8 cellular contexts compared by ENCODE assay signal in genomic region chr19:30669329-30670010, GRCh38.
DNase-seq lines count a peak whose midpoint lies in the region; ATAC-seq, FAIRE-seq and TF ChIP-seq lines count a peak whose summit lies in the region.

No MANE protein-coding gene starts in this region.

- H4K20me1 ChIP-seq in HCT116 (ENCODE audit: insufficient read depth) = no peaks in the 10 kb centered on the region
- H4K20me1 ChIP-seq in SK-N-SH (ENCODE audit: insufficient read depth) = no peaks in the 10 kb centered on the region
- H4K20me1 ChIP-seq in astrocyte (ENCODE audit: insufficient read depth, low read length) = no peaks in the 10 kb centered on the region

- TF ChIP-seq CTCF in CD4-positive, alpha-beta T cell (IDR thresholded peaks at IDR 0.05) = peak; percentile 68
- peak in 2 of 3 experiments; percentile 77 to 80; a peak in 5 of 6 replicates for TF ChIP-seq CTCF in HCT116 (IDR thresholded peaks at IDR 0.05 in 2 of 3, conservative IDR thresholded peaks at IDR 0.05 in 1 of 3; ENCODE audit: borderline replicate concordance in 1 of 3, insufficient read depth in 1 of 3, low read depth in 2 of 3, low read length in 2 of 3)
- TF ChIP-seq CTCF in SK-N-SH (IDR thresholded peaks at IDR 0.05) = peak; percentile 84
- TF ChIP-seq CTCF in astrocyte (IDR thresholded peaks at IDR 0.05; ENCODE audit: insufficient read depth, low read depth, low read length) = peak; percentile 64

- H3K4me1 Mint-ChIP-seq in CD4-positive, alpha-beta T cell (ENCODE audit: low read depth) = no peaks in the 10 kb centered on the region
- peaks cover under 1% of the 10 kb centered on the region for H3K4me1 Mint-ChIP-seq in astrocyte (ENCODE audit: low read depth, unreplicated experiment)

- H3K4me3 Mint-ChIP-seq in CD4-positive, alpha-beta T cell = no peak overlapping the region
- H3K4me3 Mint-ChIP-seq in astrocyte (ENCODE audit: unreplicated experiment) = peak overlapping the region; percentile 40

- CTCF ChIA-PET in CD4-positive, alpha-beta T cell (lab: Charles Lee) = no interaction called here
- CTCF ChIA-PET in HCT116 (lab: Charles Lee) (interaction anchor here (0.6 to 0.9 kb wide), 3 partner anchors 1553 to 1912 kb away, joined by 3 to 4 read pairs (median 3); partner anchors contain the start of gene PDCD5), SK-N-SH (lab: Yijun Ruan, JAX) (interaction anchor here (0.6 to 6.2 kb wide), 81 partner anchors 9 to 1912 kb away, joined by 3 to 182 read pairs (median 3); partner anchors contain the start of gene PDCD5)

- H3K36me3 ChIP-seq in HCT116 (ENCODE audit: control insufficient read depth in 1 of 2, insufficient read depth in 2 of 2, low read length in 2 of 2) (no peaks in the 10 kb centered on the region), SK-N-SH (replicated peaks in 1 of 2; ENCODE audit: control insufficient read depth in 1 of 2, insufficient read depth in 2 of 2, low read length in 1 of 2) (no peaks in the 10 kb centered on the region), astrocyte (ENCODE audit: insufficient read depth, low read length) (no peaks in the 10 kb centered on the region)

- ATAC-seq in CD4-positive, alpha-beta T cell (ENCODE audit: poor library complexity) = no peak
- ATAC-seq in HCT116 (peak; percentile 78), HG03025 (IDR thresholded peaks at IDR 0.05; ENCODE audit: low FRiP score, unreplicated experiment) (no peak)

- H3K4me1 ChIP-seq in HCT116 (ENCODE audit: control insufficient read depth in 1 of 2, insufficient read depth in 2 of 2, low read length in 2 of 2) (no peaks in the 10 kb centered on the region), SK-N-SH (ENCODE audit: control insufficient read depth in 1 of 2, insufficient read depth in 2 of 2, low read depth in 1 of 2, low read length in 1 of 2) (peaks cover 0 to 5% of the 10 kb centered on the region in 2 experiments; a peak in 1 of 4 replicates), astrocyte (ENCODE audit: insufficient read depth, low read length) (no peaks in the 10 kb centered on the region)

- no peak for TF ChIP-seq POLR2A in HCT116 (IDR thresholded peaks at IDR 0.05; ENCODE audit: borderline replicate concordance, extremely low read depth, insufficient read depth, insufficient read length)

- H3K9ac ChIP-seq in HCT116 (ENCODE audit: low read length) (no peak overlapping the region), SK-N-SH (no peak overlapping the region), astrocyte (ENCODE audit: low read length) (no peak overlapping the region)

- BruUV-seq in HCT116 (replicated peaks; lab: Mats Ljungman, UMichigan) = no TSS peak

- H3K79me2 ChIP-seq in HCT116 (ENCODE audit: insufficient read depth, low read length) (no peaks in the 10 kb centered on the region), SK-N-SH (ENCODE audit: insufficient read depth) (no peaks in the 10 kb centered on the region), astrocyte (ENCODE audit: insufficient read depth, low read length) (no peaks in the 10 kb centered on the region)

- no peak for FAIRE-seq in astrocyte (lab: Jason Lieb, UNC)

- no peaks in the 10 kb centered on the region for H3K9me3 ChIP-seq in CD4-positive, alpha-beta T cell (ENCODE audit: control insufficient read depth, low read length)
- no peaks in the 10 kb centered on the region for H3K9me3 ChIP-seq in HCT116 (ENCODE audit: control insufficient read depth in 1 of 2, insufficient read depth in 1 of 2, low read depth in 1 of 2, low read length in 2 of 2)
- H3K9me3 ChIP-seq in SK-N-SH = no peaks in the 10 kb centered on the region
- H3K9me3 ChIP-seq in astrocyte (ENCODE audit: insufficient read depth, low read depth, low read length) = no peaks in the 10 kb centered on the region
- H3K9me3 ChIP-seq in iPS-18c (ENCODE audit: control insufficient read depth, insufficient read depth, low read length) = no peaks in the 10 kb centered on the region

- no peaks in the 10 kb centered on the region for H3K36me3 Mint-ChIP-seq in CD4-positive, alpha-beta T cell (ENCODE audit: low read depth)
- no peaks in the 10 kb centered on the region for H3K36me3 Mint-ChIP-seq in astrocyte (ENCODE audit: low read depth, unreplicated experiment)

- H3K27ac Mint-ChIP-seq in CD4-positive, alpha-beta T cell = no peak overlapping the region
- H3K27ac Mint-ChIP-seq in astrocyte (ENCODE audit: unreplicated experiment) = peak overlapping the region; percentile 72

- POLR2A ChIA-PET in CD4-positive, alpha-beta T cell (lab: Charles Lee) = no interaction called here
- POLR2A ChIA-PET in HCT116 (lab: Charles Lee) (no interaction called here), SK-N-SH (lab: Yijun Ruan, JAX) (no interaction called here)

- no peak overlapping the region for H3K27ac ChIP-seq in CD4-positive, alpha-beta T cell (ENCODE audit: low read depth, low read length)
- H3K27ac ChIP-seq in HCT116 (ENCODE audit: low read depth, low read length) = no peak overlapping the region
- no peak overlapping the region for H3K27ac ChIP-seq in SK-N-SH (ENCODE audit: low read depth in 2 of 2, low read length in 1 of 2)
- H3K27ac ChIP-seq in astrocyte (ENCODE audit: low read depth, low read length) = no peak overlapping the region

- H2AFZ ChIP-seq in HCT116 (ENCODE audit: low read depth, low read length, poor library complexity, severe bottlenecking) = no peak overlapping the region
- H2AFZ ChIP-seq in SK-N-SH (ENCODE audit: low read depth) = no peak overlapping the region
- peak overlapping the region; percentile 18 for H2AFZ ChIP-seq in astrocyte (ENCODE audit: low read depth, low read length)

- RAD21 ChIA-PET in HCT116 (lab: Charles Lee; ENCODE audit: low non-redundant PET in 1 of 2, low total read pairs in 2 of 2, uncharacterized antibody in 2 of 2, unreplicated experiment in 2 of 2) = no interaction called here

- intact Hi-C loops in CD4-positive, alpha-beta T cell (cut with DNase I, micrococcal nuclease) = loop anchor here in 1 of 2 experiments (5.0 kb wide), 2 partner anchors 688 to 1903 kb away; no protein-coding TSS in a partner anchor
- intact Hi-C loops in HCT116 (cut with micrococcal nuclease) = no loop called here

- no peak overlapping the region for H3K4me3 ChIP-seq in HCT116 (replicated peaks in 1 of 2; ENCODE audit: low read depth in 1 of 2, low read length in 2 of 2)
- H3K4me3 ChIP-seq in SK-N-SH (ENCODE audit: low read depth in 2 of 2, low read length in 1 of 2) = no peak overlapping the region; a peak in 2 of 4 replicates
- H3K4me3 ChIP-seq in astrocyte (ENCODE audit: insufficient read depth, low read depth, low read length) = no peak overlapping the region
- H3K4me3 ChIP-seq in iPS-18c (ENCODE audit: insufficient read depth, low read depth, low read length) = peak overlapping the region; percentile 36; the same call in 1 of the 2 replicates

- H3K9me2 ChIP-seq in HCT116 (ENCODE audit: insufficient read depth) (no peaks in the 10 kb centered on the region), SK-N-SH (no peaks in the 10 kb centered on the region)

- H3K27me3 Mint-ChIP-seq in CD4-positive, alpha-beta T cell = peaks cover 55% of the 10 kb centered on the region
- peaks cover 54% of the 10 kb centered on the region for H3K27me3 Mint-ChIP-seq in astrocyte (ENCODE audit: low read depth, unreplicated experiment)

- no peaks in the 10 kb centered on the region for H3K9me3 Mint-ChIP-seq in CD4-positive, alpha-beta T cell
- H3K9me3 Mint-ChIP-seq in astrocyte (ENCODE audit: unreplicated experiment) = peaks cover 4% of the 10 kb centered on the region

- DNase-seq in CD4-positive, alpha-beta T cell = peak; percentile 15 to 51 (median 26)
- DNase-seq in HCT116 (ENCODE audit: low read depth, low spot score) = no peak
- DNase-seq in SK-N-SH = peak; percentile 83
- no peak for DNase-seq in astrocyte (ENCODE audit: low read depth)
- peak in 2 of 3 donors; percentile 30 to 38 for DNase-seq in stimulated activated CD4-positive, alpha-beta T cell treated with anti-CD3 and anti-CD28 coated beads, Interleukin-12 subunit alpha, Interleukin-12 subunit beta, amount 100 ng/mL, for 48 hours (ENCODE audit: low read depth in 2 of 3, low spot score in 1 of 3)
- DNase-seq in NCI-H187 (lab: John Stamatoyannopoulos, UW) = no peak

- no peaks in the 10 kb centered on the region for H3F3A ChIP-seq in SK-N-SH (replicated peaks; ENCODE audit: insufficient read depth)

- no peak overlapping the region for H3K4me2 ChIP-seq in HCT116 (ENCODE audit: low read length)
- no peak overlapping the region for H3K4me2 ChIP-seq in SK-N-SH
- H3K4me2 ChIP-seq in astrocyte (ENCODE audit: low read length) = peak overlapping the region; percentile 50

- 27% methylated on average over 19 of the region's 25 CpGs for WGBS in SK-N-SH (ENCODE audit: low lambda C conversion rate)

- peaks cover 22% of the 10 kb centered on the region for H3K27me3 ChIP-seq in CD4-positive, alpha-beta T cell (ENCODE audit: control insufficient read depth, insufficient read depth, low read length)
- H3K27me3 ChIP-seq in HCT116 (ENCODE audit: insufficient read depth, low read length) (0 out of 2 replicates have a peak, but pooled peaks cover 7% of the 10 kb centered on the region), SK-N-SH (ENCODE audit: insufficient read depth) (no peaks in the 10 kb centered on the region), astrocyte (ENCODE audit: insufficient read depth, low read length) (no peaks in the 10 kb centered on the region)

- TF ChIP-seq RAD21 in HCT116 (IDR thresholded peaks at IDR 0.05; ENCODE audit: low read depth) = peak; percentile 56
- TF ChIP-seq RAD21 in SK-N-SH (IDR thresholded peaks at IDR 0.05; ENCODE audit: low read length) = peak; percentile 83

- TF ChIP-seq EP300 in SK-N-SH (IDR thresholded peaks at IDR 0.05; ENCODE audit: borderline replicate concordance in 1 of 2, low read depth in 1 of 2, low read length in 1 of 2) = no peak

TF ChIP-seq in HCT116, 20 proteins besides CTCF, POLR2A, EP300 and RAD21:
- TF ChIP-seq JUND (IDR thresholded peaks at IDR 0.05) (no peak), ZNF274 (IDR thresholded peaks at IDR 0.05; ENCODE audit: low read depth, low read length) (no peak), SRF (IDR thresholded peaks at IDR 0.05; ENCODE audit: low read depth) (no peak)

TF ChIP-seq in SK-N-SH, 30 proteins besides CTCF, POLR2A, EP300 and RAD21 (continues in another document):
- TF ChIP-seq PBX3 (IDR thresholded peaks at IDR 0.05) = no peak

Comparison
In these comparisons a context has a peak if more than half of its experiments do, and no peak if none do; other contexts are left out.
1. DNase-seq: peak in CD4-positive, alpha-beta T cell (10 of 10), SK-N-SH (single experiment) and stimulated activated CD4-positive, alpha-beta T cell treated with anti-CD3 and anti-CD28 coated beads, Interleukin-12 subunit alpha, Interleukin-12 subunit beta, amount 100 ng/mL, for 48 hours (2 of 3); none in HCT116 (single experiment), astrocyte (single experiment) and NCI-H187 (0 of 2).
2. Peak in every context shown above with its lines, with median percentiles within 50 percentile points of each other: CTCF ChIP-seq.